In the genomic region with DNA sequence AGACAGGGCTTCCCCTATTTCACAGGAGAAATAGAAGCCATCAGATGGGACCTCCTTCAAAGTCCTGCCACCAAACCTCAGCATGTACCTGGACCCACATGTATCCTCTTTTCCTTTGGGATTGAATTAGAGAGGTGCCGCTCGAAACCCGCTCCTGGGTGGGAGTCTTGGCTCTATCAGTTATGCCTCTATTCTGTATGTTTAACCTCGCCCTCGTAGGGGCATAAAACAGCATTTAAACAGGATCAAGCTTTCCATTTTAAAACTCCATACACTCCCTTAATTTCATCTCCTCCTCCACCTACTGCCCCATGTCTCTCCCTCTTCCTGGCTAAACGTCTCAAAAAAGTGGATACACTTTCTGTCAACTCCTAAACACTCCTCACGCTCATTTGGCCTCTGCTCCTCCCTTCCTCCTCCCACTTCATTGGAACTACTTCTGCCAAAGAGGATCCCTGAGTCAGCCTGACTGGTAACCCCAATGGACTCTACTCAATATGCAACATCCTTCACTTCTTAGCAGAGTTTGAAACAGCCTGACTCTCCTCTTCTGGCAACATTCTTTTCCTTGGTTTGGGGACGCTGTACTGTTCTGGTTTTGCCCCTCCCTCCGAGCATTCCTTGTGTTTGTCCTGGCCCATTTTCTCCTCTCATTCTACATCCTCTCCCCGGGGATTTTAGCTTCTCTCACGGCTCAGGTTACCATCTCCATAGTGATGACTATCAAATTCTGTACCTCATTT, we compare ENCODE assay signal across 1 cellular context.
TF ChIP-seq lines count a peak whose summit lies in the region.

No MANE protein-coding gene starts in this region.

TF ChIP-seq in HepG2, 621 proteins besides CTCF, POLR2A, EP300 and RAD21:
- TF ChIP-seq NFIC (IDR thresholded peaks at IDR 0.05; ENCODE audit: low read length): no peak
- TF ChIP-seq LCORL (IDR thresholded peaks at IDR 0.05): 0 out of 2 replicates have a peak, but pooled peaks have one; percentile 16
- no peak for TF ChIP-seq LCORL (CRISPR knock-in tag; IDR thresholded peaks at IDR 0.05)
- TF ChIP-seq AKAP8 (CRISPR knock-in tag; IDR thresholded peaks at IDR 0.05): no peak
- 0 out of 2 replicates have a peak, but pooled peaks have one; percentile 25 for TF ChIP-seq POLR2G (IDR thresholded peaks at IDR 0.05; ENCODE audit: low read depth, low read length)
- TF ChIP-seq MAFG (CRISPR knock-in tag; IDR thresholded peaks at IDR 0.05): no peak
- no peak for TF ChIP-seq ZNF878 (CRISPR knock-in tag; IDR thresholded peaks at IDR 0.05)
